In genomic region chr5:56685503-56686217, GRCh38 we compare ENCODE assay signal across 10 cellular contexts.
DNase-seq lines count a peak whose midpoint lies in the region; ATAC-seq and TF ChIP-seq lines count a peak whose summit lies in the region.
"Had no signal": no experiment of that assay in that cellular context is flagged by ENCODE, and none has a peak within 500 bp of the region (broad histone marks: within the 10 kb centered on the region; RNA-seq: fewer than 3 reads in every experiment).

No MANE protein-coding gene starts in this region.

- H3K36me3 ChIP-seq in CD8-positive, alpha-beta T cell (ENCODE audit: insufficient read depth, low read length) = no peaks in the 10 kb centered on the region
- H3K36me3 ChIP-seq in heart right ventricle = no peaks in the 10 kb centered on the region

- CTCF ChIA-PET in CD8-positive, alpha-beta T cell (lab: Charles Lee) = no interaction called here

- 38 to 64% methylated on average over 2 of the region's 2 CpGs for WGBS in heart right ventricle, 2 donors

- no peak overlapping the region for H3K27ac ChIP-seq in CD8-positive, alpha-beta T cell (ENCODE audit: low read depth, low read length)
- peak overlapping the region in 1 of 10 donors; percentile 79 for H3K27ac ChIP-seq in heart right ventricle
- H3K27ac ChIP-seq in dorsolateral prefrontal cortex = no peak overlapping the region

- peaks cover 19% of the 10 kb centered on the region for H3K4me1 ChIP-seq in CD8-positive, alpha-beta T cell (ENCODE audit: insufficient read depth, low read length)
- peaks cover 0 to 25% (median 0%) of the 10 kb centered on the region in 9 donors for H3K4me1 ChIP-seq in heart right ventricle

- peaks cover 58% of the 10 kb centered on the region for H3K4me1 Mint-ChIP-seq in CD8-positive, alpha-beta T cell (ENCODE audit: low read depth)
- H3K4me1 Mint-ChIP-seq in memory B cell (peaks cover 53% of the 10 kb centered on the region), glutamatergic neuron (ENCODE audit: low read depth, unreplicated experiment) (no peaks in the 10 kb centered on the region)

- no peak for ATAC-seq in CD8-positive, alpha-beta T cell
- ATAC-seq in GM19452 (IDR thresholded peaks at IDR 0.05; ENCODE audit: unreplicated experiment) = peak; percentile 13
- ATAC-seq in memory B cell (ENCODE audit: low read depth) = no peak
- ATAC-seq in heart right ventricle = no peak

- no peak for TF ChIP-seq CTCF in CD8-positive, alpha-beta T cell (IDR thresholded peaks at IDR 0.05)
- TF ChIP-seq CTCF in glutamatergic neuron (IDR thresholded peaks at IDR 0.05; ENCODE audit: partially characterized antibody, unreplicated experiment) = no peak
- TF ChIP-seq CTCF in heart right ventricle (IDR thresholded peaks at IDR 0.05) = no peak
- TF ChIP-seq CTCF in dorsolateral prefrontal cortex (IDR thresholded peaks at IDR 0.05 in 54 of 56, conservative IDR thresholded peaks at IDR 0.05 in 2 of 56; ENCODE audit: low read depth in 1 of 56, partially characterized antibody in 56 of 56) = no peak

- H3K27me3 Mint-ChIP-seq in CD8-positive, alpha-beta T cell (ENCODE audit: low read depth) = no peaks in the 10 kb centered on the region
- H3K27me3 Mint-ChIP-seq in memory B cell = no peaks in the 10 kb centered on the region
- peaks cover 2% of the 10 kb centered on the region for H3K27me3 Mint-ChIP-seq in glutamatergic neuron (ENCODE audit: unreplicated experiment)

- peak overlapping the region; percentile 39 for H3K27ac Mint-ChIP-seq in CD8-positive, alpha-beta T cell
- H3K27ac Mint-ChIP-seq in memory B cell (peak overlapping the region; percentile 89), glutamatergic neuron (ENCODE audit: unreplicated experiment) (no peak overlapping the region)

- H3K27me3 ChIP-seq in CD8-positive, alpha-beta T cell (ENCODE audit: insufficient read depth, low read length) = no peaks in the 10 kb centered on the region
- H3K27me3 ChIP-seq in heart right ventricle (no peaks in the 10 kb centered on the region), dorsolateral prefrontal cortex (peaks cover 0 to 7% (median 0%) of the 10 kb centered on the region in 45 donors)

- DNase-seq in CD8-positive, alpha-beta T cell = no peak
- peak; percentile 16 for DNase-seq in NAMALWA (ENCODE audit: low spot score)
- no peak for DNase-seq in memory B cell (ENCODE audit: low spot score in 2 of 2)
- DNase-seq in NCI-H2196 treated with DMSO at 0.1 percent for 48 hours (lab: John Stamatoyannopoulos, UW; ENCODE audit: unreplicated experiment) = no peak
- no peak for DNase-seq in glutamatergic neuron
- no peak for DNase-seq in heart right ventricle
- DNase-seq in dorsolateral prefrontal cortex = no peak
- DNase-seq: activated CD4-positive, alpha-beta T cell treated with anti-CD3 and anti-CD28 coated beads, Interleukin-2, amount 50 U/mL, for 1 hour; NCI-H510A treated with DMSO at 0.1 percent for 48 hours had no signal

- no peaks in the 10 kb centered on the region for H3K36me3 Mint-ChIP-seq in CD8-positive, alpha-beta T cell
- peaks cover 3% of the 10 kb centered on the region for H3K36me3 Mint-ChIP-seq in memory B cell
- H3K36me3 Mint-ChIP-seq in glutamatergic neuron (ENCODE audit: unreplicated experiment) = no peaks in the 10 kb centered on the region

- H3K4me3 ChIP-seq in CD8-positive, alpha-beta T cell (ENCODE audit: low read depth, low read length) = no peak overlapping the region
- no peak overlapping the region for H3K4me3 ChIP-seq in heart right ventricle
- no peak overlapping the region for H3K4me3 ChIP-seq in dorsolateral prefrontal cortex

- intact Hi-C loops in CD8-positive, alpha-beta T cell (cut with DNase I, micrococcal nuclease) = no loop called here
- intact Hi-C loops in heart right ventricle (cut with DNase I) (no loop called here), dorsolateral prefrontal cortex (cut with DNase I) (no loop called here)

- no peak overlapping the region for H3K4me3 Mint-ChIP-seq in CD8-positive, alpha-beta T cell
- H3K4me3 Mint-ChIP-seq in memory B cell (peak overlapping the region; percentile 24), glutamatergic neuron (ENCODE audit: unreplicated experiment) (no peak overlapping the region)

- no peaks in the 10 kb centered on the region for H3K9me3 ChIP-seq in CD8-positive, alpha-beta T cell (ENCODE audit: low read length)
- no peaks in the 10 kb centered on the region for H3K9me3 ChIP-seq in heart right ventricle

- H3K9me3 Mint-ChIP-seq in CD8-positive, alpha-beta T cell = no peaks in the 10 kb centered on the region
- H3K9me3 Mint-ChIP-seq in memory B cell (peaks cover 3% of the 10 kb centered on the region), glutamatergic neuron (ENCODE audit: unreplicated experiment) (no peaks in the 10 kb centered on the region)

- POLR2A ChIA-PET in CD8-positive, alpha-beta T cell (lab: Charles Lee) = interaction anchor here (0.7 to 2.0 kb wide), 5 partner anchors 11 to 206 kb away, joined by 4 to 10 read pairs (median 7); no protein-coding TSS in a partner anchor
